Comparison of ENCODE assay signal across 33 cellular contexts in the genomic region with DNA sequence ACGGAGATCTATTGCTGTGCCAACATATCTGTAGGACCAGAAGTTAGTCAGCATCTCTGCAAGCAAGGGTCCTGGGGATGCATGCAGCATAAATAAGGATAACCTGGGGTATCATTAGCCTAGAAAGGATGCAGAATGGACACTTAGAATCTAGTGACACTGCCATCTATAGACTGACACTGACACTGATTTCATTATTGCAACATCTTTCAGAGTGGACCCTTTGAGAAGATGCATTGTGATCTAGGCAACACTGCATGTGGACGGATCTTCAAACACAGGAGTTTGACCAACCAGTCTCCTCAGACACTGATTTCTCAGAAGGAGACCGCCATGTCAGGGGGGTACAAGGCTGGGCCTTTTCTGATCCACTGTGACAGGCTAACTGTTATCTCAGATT. TPM values are rescaled to one million over a fixed set of nuclear protein-coding genes. Genes with fewer than 3 reads are reported as not detected.
"Had no signal": no experiment of that assay in that cellular context is flagged by ENCODE, and none has a peak within 500 bp of the region (broad histone marks: within the 10 kb centered on the region; RNA-seq: fewer than 3 reads in every experiment).

No MANE protein-coding gene starts in this region.

- H3K4me3 ChIP-seq: coronary artery, dorsolateral prefrontal cortex, gastrocnemius medialis, heart left ventricle had no signal

- FAIRE-seq: astrocyte, bronchial epithelial cell had no signal

- DNase-seq: activated CD4-positive, alpha-beta T cell treated with anti-CD3 and anti-CD28 coated beads for 4 hours; activated CD4-positive, alpha-beta T cell treated with anti-CD3 and anti-CD28 coated beads, Interleukin-2, amount 50 U/mL, for 1 hour; activated CD4-positive, alpha-beta T cell treated with anti-CD3 and anti-CD28 coated beads, Interleukin-2, amount 50 U/mL, for 48 hours; activated CD4-positive, CD25-positive, alpha-beta regulatory T cell; activated CD4-positive, CD25-positive, alpha-beta regulatory T cell treated with anti-CD3 and anti-CD28 coated beads, Interleukin-2, amount 50 U/mL, for 72 hours; activated CD8-positive, alpha-beta memory T cell treated with anti-CD3 and anti-CD28 coated beads for 24 hours; activated CD8-positive, alpha-beta T cell treated with anti-CD3 and anti-CD28 coated beads for 36 hours; activated effector memory CD4-positive, alpha-beta T cell treated with Interleukin-2 at 50 U/mL for 16 hours; activated gamma-delta T cell treated with Interleukin-2 at 50 U/mL for 16 hours; activated naive CD4-positive, alpha-beta T cell treated with anti-CD3 and anti-CD28 coated beads, Interleukin-2, amount 50 U/mL, for 16 hours; activated naive CD4-positive, alpha-beta T cell treated with Interleukin-2 at 50 U/mL for 16 hours; activated T-cell treated with anti-CD3 and anti-CD28 coated beads, Interleukin-2, amount 50 U/mL, for 4 hours; amniotic stem cell; anterior cingulate cortex; brain microvascular endothelial cell; dorsolateral prefrontal cortex; effector memory CD4-positive, alpha-beta T cell; endodermal cell; foreskin keratinocyte; gastrocnemius medialis; glutamatergic neuron; heart left ventricle; hypothalamus; T1000; WERI-Rb-1 had no signal

- ATAC-seq: activated CD8-positive, alpha-beta T cell treated with anti-CD3 and anti-CD28 coated beads for 36 hours; activated T-cell treated with anti-CD3 and anti-CD28 coated beads, Interleukin-2, amount 50 U/mL, for 4 hours; activated T-helper 17 cell treated with anti-CD3 and anti-CD28 coated beads, Interleukin-2, amount 50 U/mL, for 72 hours; esophagus mucosa; foreskin keratinocyte; gastrocnemius medialis; heart left ventricle had no signal

- H3K27me3 ChIP-seq: brain microvascular endothelial cell, foreskin keratinocyte, gastrocnemius medialis, heart left ventricle had no signal

- H3K36me3 ChIP-seq: brain microvascular endothelial cell, gastrocnemius medialis, heart left ventricle, WERI-Rb-1 had no signal

- H3K27ac ChIP-seq: brain microvascular endothelial cell, coronary artery, dorsolateral prefrontal cortex, foreskin keratinocyte, gastrocnemius medialis, heart left ventricle, WERI-Rb-1 had no signal

- H3K4me1 ChIP-seq: foreskin keratinocyte, gastrocnemius medialis, heart left ventricle had no signal

RNA-seq across cellular contexts. Expression of a gene that starts 52.4 kb away (rescaled TPM):
- total RNA-seq: activated CD8-positive, alpha-beta T cell treated with anti-CD3 and anti-CD28 coated beads for 36 hours; activated T-cell treated with anti-CD3 and anti-CD28 coated beads, Interleukin-2, amount 50 U/mL, for 4 hours; activated T-helper 17 cell treated with anti-CD3 and anti-CD28 coated beads, Interleukin-2, amount 50 U/mL, for 72 hours; astrocyte; bronchial epithelial cell; cerebellum; endodermal cell; epithelial cell of proximal tubule; esophagus mucosa; foreskin keratinocyte; gastrocnemius medialis had no signal
- polyA plus RNA-seq: adipose tissue, foreskin keratinocyte had no signal
